Comparison of ENCODE assay signal across 8 cellular contexts in the genomic region with DNA sequence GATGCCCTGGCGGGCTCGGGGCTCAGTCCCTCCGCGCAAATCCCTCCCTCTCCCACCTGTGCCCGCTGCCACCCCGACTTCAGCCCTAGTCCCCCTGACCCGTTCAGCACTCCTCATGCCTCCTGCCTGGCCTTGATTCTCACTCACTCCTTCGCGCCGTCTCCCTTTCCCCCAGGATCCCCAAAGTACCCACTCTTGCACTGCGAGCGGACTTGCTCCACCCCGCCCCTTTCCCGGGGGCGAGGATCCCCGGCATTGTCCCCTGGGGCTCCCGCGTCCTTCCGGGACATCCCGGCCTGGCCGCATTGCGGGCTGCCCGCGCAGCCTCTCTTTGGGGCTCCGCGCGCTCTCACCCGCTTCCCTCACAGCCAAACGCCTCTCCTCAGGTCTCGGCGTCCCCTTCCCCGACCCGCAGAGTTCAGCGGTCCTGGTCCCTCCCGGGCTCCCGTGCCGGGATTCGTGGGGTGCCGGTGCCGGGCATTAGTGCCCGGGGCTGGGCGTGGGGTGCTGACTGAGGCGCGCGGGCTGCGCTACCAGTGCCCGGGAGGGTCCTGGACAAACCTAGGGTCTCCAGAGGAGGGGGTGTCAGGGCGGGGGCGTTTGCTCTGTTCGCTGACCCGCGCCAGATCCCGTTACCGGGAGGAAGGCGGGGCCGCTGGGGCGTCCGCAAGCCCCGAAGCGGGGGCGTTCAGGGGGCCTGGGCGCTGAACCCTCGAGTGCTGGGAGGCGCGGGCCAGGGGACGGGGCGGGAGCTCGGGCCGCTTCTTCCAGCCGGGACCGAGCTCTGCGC. TPM values are rescaled to one million over a fixed set of nuclear protein-coding genes. Genes with fewer than 3 reads are reported as not detected.
A peak's percentile ranks its signal among the peaks of the same experiment; 100 is the strongest.
DNase-seq lines count a peak whose midpoint lies in the region; ATAC-seq and TF ChIP-seq lines count a peak whose summit lies in the region.

No MANE protein-coding gene starts in this region.

- 0 out of 2 replicates have a peak overlapping the region, but pooled peaks have one; percentile 47 for H3K56ac ChIP-seq in IMR-90 (ENCODE audit: extremely low read depth, insufficient read depth, low read length)

- peak overlapping the region; percentile 86 for H3K4ac ChIP-seq in IMR-90 (ENCODE audit: low read depth, low read length)

- H3K4me3 ChIP-seq in AG09309 (ENCODE audit: control insufficient read depth, low read depth, low read length) (peak overlapping the region; percentile 69), IMR-90 (ENCODE audit: insufficient read depth, low read depth, low read length) (peak overlapping the region; percentile 99), right atrium auricular region (peak overlapping the region; percentile 41 to 63)

- peak overlapping the region; percentile 86 for H3K4me2 ChIP-seq in IMR-90 (ENCODE audit: low read depth, low read length)

- H2AFZ ChIP-seq in IMR-90 (replicated peaks; ENCODE audit: low read length, poor library complexity), result peak overlapping the region; percentile 89

- TF ChIP-seq CTCF in AG09309 (IDR thresholded peaks at IDR 0.05; ENCODE audit: control insufficient read depth, insufficient read depth, low read depth, low read length, missing control alignments) (no peak), IMR-90 (conservative IDR thresholded peaks at IDR 0.05; ENCODE audit: low read depth, low read length) (no peak), right atrium auricular region (IDR thresholded peaks at IDR 0.05) (no peak)

- dilution Hi-C loops in IMR-90 (cut with HindIII; ENCODE audit: low sequenced_read_pairs, unreplicated experiment), result no loop called here

- H3K9ac ChIP-seq in IMR-90 (ENCODE audit: low read depth, low read length), result peak overlapping the region; percentile 88

- ATAC-seq in IMR-90 (ENCODE audit: low read depth) (peak; percentile 19), sciatic nerve (peak; percentile 55), GM19035 (IDR thresholded peaks at IDR 0.05; ENCODE audit: unreplicated experiment) (no peak), GM21825 (IDR thresholded peaks at IDR 0.05; ENCODE audit: unreplicated experiment) (no peak)

- DNase-seq in AG09309 (ENCODE audit: low read depth) (no peak), IMR-90 (no peak), right atrium auricular region (ENCODE audit: low spot score) (no peak), sciatic nerve (ENCODE audit: low spot score) (peak; percentile 76), erythroblast (lab: John Stamatoyannopoulos, UW) (no peak)
- DNase-seq in activated naive CD8-positive, alpha-beta T cell treated with anti-CD3 and anti-CD28 coated beads for 36 hours, result peak; percentile 50

- 0% methylated on average over 21 of the region's 72 CpGs; no CpG with 5 or more reads in 1 of the 2 experiments for WGBS in IMR-90 (ENCODE audit: extremely low coverage in 2 of 2, insufficient read length in 1 of 2), 2 experiments

- peak overlapping the region; percentile 83 to 86 for H4K8ac ChIP-seq in IMR-90 (ENCODE audit: low read depth in 2 of 2, low read length in 2 of 2)

- peak overlapping the region; percentile 96 for H3K4me3 Mint-ChIP-seq in activated naive CD8-positive, alpha-beta T cell treated with anti-CD3 and anti-CD28 coated beads for 36 hours

- no peak for TF ChIP-seq RAD21 in IMR-90 (IDR thresholded peaks at IDR 0.05; ENCODE audit: low read length)

- H3K4me1 Mint-ChIP-seq in activated naive CD8-positive, alpha-beta T cell treated with anti-CD3 and anti-CD28 coated beads for 36 hours, result peaks cover 49% of the 10 kb centered on the region

- H3K27ac Mint-ChIP-seq in activated naive CD8-positive, alpha-beta T cell treated with anti-CD3 and anti-CD28 coated beads for 36 hours, result peak overlapping the region; percentile 92

- peak overlapping the region; percentile 72 for H2BK5ac ChIP-seq in IMR-90 (ENCODE audit: low read depth, low read length, poor library complexity, severe bottlenecking)

- CTCF ChIA-PET in IMR-90 (lab: Yijun Ruan, JAX), result no interaction called here

- H2BK15ac ChIP-seq in IMR-90 (ENCODE audit: low read depth, low read length), result peak overlapping the region; percentile 60; the same call in 1 of the 3 replicates

- H3K9me3 ChIP-seq in IMR-90 (ENCODE audit: control insufficient read depth, insufficient read depth, low read length) (no peaks in the 10 kb centered on the region), right atrium auricular region (no peaks in the 10 kb centered on the region)

- peak overlapping the region; percentile 18; the same call in 1 of the 2 replicates for H2BK20ac ChIP-seq in IMR-90 (ENCODE audit: low read depth, low read length)

- peak overlapping the region; percentile 83 for H2AK9ac ChIP-seq in IMR-90 (replicated peaks; ENCODE audit: low read depth, low read length, poor library complexity)

- no peaks in the 10 kb centered on the region for H3K27me3 ChIP-seq in IMR-90 (ENCODE audit: control insufficient read depth, insufficient read depth, low read length)
- H3K27me3 ChIP-seq in right atrium auricular region, result peaks cover 21 to 27% of the 10 kb centered on the region in 2 donors

- TF ChIP-seq POLR2A in IMR-90 (IDR thresholded peaks at IDR 0.05; ENCODE audit: low read depth, low read length) (no peak), erythroblast (IDR thresholded peaks at IDR 0.05; ENCODE audit: low read length) (no peak)

- BruUV-seq in IMR-90 (replicated peaks; lab: Mats Ljungman, UMichigan), result no TSS peak

- peak overlapping the region; percentile 36; the same call in 1 of the 2 replicates for H3K23ac ChIP-seq in IMR-90 (ENCODE audit: low read depth, low read length)

- intact Hi-C loops in IMR-90 (cut with micrococcal nuclease), result loop anchor here (2.0 to 10.0 kb wide), 4 partner anchors 59 to 201 kb away; no protein-coding TSS in a partner anchor
- intact Hi-C loops in sciatic nerve (cut with DNase I), result loop anchor here (10.0 kb wide), 1 partner anchor 291 kb away; no protein-coding TSS in a partner anchor

- H3K36me3 ChIP-seq in IMR-90 (ENCODE audit: control insufficient read depth, insufficient read depth, low read length) (no peaks in the 10 kb centered on the region), right atrium auricular region (no peaks in the 10 kb centered on the region)

- H3K9me1 ChIP-seq in IMR-90 (ENCODE audit: insufficient read depth, low read length), result no peaks in the 10 kb centered on the region

- H3K18ac ChIP-seq in IMR-90 (ENCODE audit: low read depth, low read length), result peak overlapping the region; percentile 78

- H3K79me1 ChIP-seq in IMR-90 (ENCODE audit: low read depth in 1 of 2, low read length in 2 of 2), result peaks cover 19 to 26% of the 10 kb centered on the region in 2 experiments

- peak overlapping the region; percentile 89 for H4K91ac ChIP-seq in IMR-90 (ENCODE audit: insufficient read depth, low read depth, low read length)

- 0 out of 2 replicates have a peak overlapping the region, but pooled peaks have one; percentile 35 for H2AK5ac ChIP-seq in IMR-90 (ENCODE audit: low read depth, low read length)

- peak overlapping the region; percentile 86 for H2BK120ac ChIP-seq in IMR-90 (ENCODE audit: low read depth, low read length)

- H3K9me3 Mint-ChIP-seq in activated naive CD8-positive, alpha-beta T cell treated with anti-CD3 and anti-CD28 coated beads for 36 hours, result no peaks in the 10 kb centered on the region

- H3K4me1 ChIP-seq in IMR-90 (ENCODE audit: control insufficient read depth, insufficient read depth, low read length) (peaks cover 11% of the 10 kb centered on the region), right atrium auricular region (peaks cover 0 to 47% of the 10 kb centered on the region in 2 donors)

- peak overlapping the region; percentile 71 for H4K5ac ChIP-seq in IMR-90 (ENCODE audit: low read depth, low read length)

- POLR2A ChIA-PET in IMR-90 (lab: Charles Lee; ENCODE audit: unreplicated experiment), result interaction anchor here (0.6 kb wide), 1 partner anchor 13 kb away, joined by 3 read pairs; no protein-coding TSS in a partner anchor

- H3K27ac ChIP-seq in IMR-90 (ENCODE audit: insufficient read depth, low read length) (peak overlapping the region; percentile 79), right atrium auricular region (peak overlapping the region in 1 of 2 donors; percentile 51)

- H3K36me3 Mint-ChIP-seq in activated naive CD8-positive, alpha-beta T cell treated with anti-CD3 and anti-CD28 coated beads for 36 hours, result peaks cover 2% of the 10 kb centered on the region

- no peaks in the 10 kb centered on the region for H4K20me1 ChIP-seq in IMR-90 (ENCODE audit: insufficient read depth, low read length)

- peak overlapping the region; percentile 89 for H3K14ac ChIP-seq in IMR-90 (replicated peaks; ENCODE audit: low read depth, low read length)

- in situ Hi-C loops in IMR-90 (cut with MboI; ENCODE audit: low sequenced_read_pairs), result loop anchor here (5.0 to 25.0 kb wide), 4 partner anchors 289 to 939 kb away; no protein-coding TSS in a partner anchor

- H3K27me3 Mint-ChIP-seq in activated naive CD8-positive, alpha-beta T cell treated with anti-CD3 and anti-CD28 coated beads for 36 hours, result peaks cover 3% of the 10 kb centered on the region

TF ChIP-seq in IMR-90, 13 proteins besides CTCF, POLR2A, EP300 and RAD21:
- no peak for TF ChIP-seq RCOR1 (IDR thresholded peaks at IDR 0.05; ENCODE audit: insufficient replicate concordance, low read length)
- TF ChIP-seq, protein P1, sequence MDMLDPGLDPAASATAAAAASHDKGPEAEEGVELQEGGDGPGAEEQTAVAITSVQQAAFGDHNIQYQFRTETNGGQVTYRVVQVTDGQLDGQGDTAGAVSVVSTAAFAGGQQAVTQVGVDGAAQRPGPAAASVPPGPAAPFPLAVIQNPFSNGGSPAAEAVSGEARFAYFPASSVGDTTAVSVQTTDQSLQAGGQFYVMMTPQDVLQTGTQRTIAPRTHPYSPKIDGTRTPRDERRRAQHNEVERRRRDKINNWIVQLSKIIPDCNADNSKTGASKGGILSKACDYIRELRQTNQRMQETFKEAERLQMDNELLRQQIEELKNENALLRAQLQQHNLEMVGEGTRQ (IDR thresholded peaks at IDR 0.05; ENCODE audit: low read depth, low read length), result no peak
- no peak for TF ChIP-seq CEBPB (IDR thresholded peaks at IDR 0.05; ENCODE audit: low read depth, low read length)
- no peak for TF ChIP-seq CHD1 (IDR thresholded peaks at IDR 0.05; ENCODE audit: low read depth, low read length)

RNA-seq across cellular contexts. Expression of a gene that starts 45.6 kb away (rescaled TPM):
- total RNA-seq in IMR-90 (2012; rRNA removed) (4.2 and 5.0 TPM in 2 replicates), right atrium auricular region (1 to 10 TPM; 2.5 to 4.5 TPM), sciatic nerve (12.9 TPM)
- 4.5 and 5.4 TPM in 2 replicates for polyA plus RNA-seq in IMR-90 (2012; rRNA removed)
- 4.2 and 5.0 TPM in 2 replicates for polyA plus RNA-seq in IMR-90 (2012; cell fraction: cytosol; rRNA removed)
- 3.2 and 12.9 TPM in 2 replicates for polyA plus RNA-seq in IMR-90 (2012; cell fraction: nucleus; rRNA removed; ENCODE audit: low replicate concordance)
- 10 to 100 TPM; 13.6 to 14.4 TPM for total RNA-seq in activated naive CD8-positive, alpha-beta T cell treated with anti-CD3 and anti-CD28 coated beads for 36 hours

Comparison
In these comparisons a context has a peak if more than half of its experiments do, and no peak if none do; other contexts are left out.
1. DNase-seq: peak in activated naive CD8-positive, alpha-beta T cell treated with anti-CD3 and anti-CD28 coated beads for 36 hours (single experiment) and sciatic nerve (single experiment); none in AG09309 (single experiment), IMR-90 (single experiment), right atrium auricular region (single experiment) and erythroblast (0 of 2).
2. ATAC-seq: peak in IMR-90 (single experiment) and sciatic nerve (single experiment); none in GM19035 (single experiment) and GM21825 (single experiment).
3. Peak in every context shown above with its lines, with median percentiles within 50 percentile points of each other: H3K4me3 ChIP-seq.